8 cellular contexts compared by ENCODE assay signal in genomic region chr16:31404353-31405064, GRCh38. TPM values are rescaled to one million over a fixed set of nuclear protein-coding genes. Genes with fewer than 3 reads are reported as not detected.
A peak's percentile ranks its signal among the peaks of the same experiment; 100 is the strongest.
DNase-seq lines count a peak whose midpoint lies in the region; ATAC-seq, FAIRE-seq and TF ChIP-seq lines count a peak whose summit lies in the region.
"Had no signal": no experiment of that assay in that cellular context is flagged by ENCODE, and none has a peak within 500 bp of the region (broad histone marks: within the 10 kb centered on the region; RNA-seq: fewer than 3 reads in every experiment).

No MANE protein-coding gene starts in this region.

- H3K36me3 ChIP-seq in psoas muscle (ENCODE audit: insufficient read depth in 1 of 2, low read depth in 1 of 2): no peaks in the 10 kb centered on the region

- TF ChIP-seq CTCF in psoas muscle (IDR thresholded peaks at IDR 0.05): no peak

- WGBS in psoas muscle, 3 donors: 55 to 64% (median 60%) methylated on average over 9 of the region's 9 CpGs

- H3K4me3 ChIP-seq in psoas muscle: peak overlapping the region; percentile 46

- H3K27ac ChIP-seq in psoas muscle: no peak overlapping the region

- H3K4me1 ChIP-seq in psoas muscle: no peaks in the 10 kb centered on the region

- no peaks in the 10 kb centered on the region for H3K27me3 ChIP-seq in psoas muscle (ENCODE audit: insufficient read depth in 3 of 3, low read length in 2 of 3)

- intact Hi-C loops in psoas muscle (cut with DNase I): no loop called here

- DNase-seq in H4 (ENCODE audit: low spot score) (peak; percentile 78), RCC 7860 (ENCODE audit: low spot score) (peak; percentile 61), psoas muscle (no peak), NCI-H1092 treated with DMSO at 0.1 percent for 48 hours (lab: John Stamatoyannopoulos, UW) (no peak)
- DNase-seq in central memory CD4-positive, alpha-beta T cell: no peak
- DNase-seq: activated gamma-delta T cell, NCI-H1930 had no signal

- peak in 3 of 4 donors; percentile 41 to 72 (median 44) for ATAC-seq in psoas muscle

- no peak for FAIRE-seq in RCC 7860 (lab: Jason Lieb, UNC)
- FAIRE-seq: endometrium had no signal

- H3K9me3 ChIP-seq in psoas muscle: no peaks in the 10 kb centered on the region

RNA-seq across cellular contexts. Expression of gene ITGAD, which starts 11.4 kb away (rescaled TPM):
- total RNA-seq in H4 (2014; rRNA removed; shearing (Covaris generic)): not detected in 2 replicates
- total RNA-seq in psoas muscle: under 1 TPM in 2 of 4 donors, not detected in 2; 0.07 to 0.42 TPM
- under 1 TPM in 2 of 3 donors, not detected in 1; 0.01 to 0.05 TPM for polyA plus RNA-seq in psoas muscle

RNA-seq across cellular contexts. Expression of gene COX6A2, which starts 23.7 kb away (rescaled TPM):
- total RNA-seq in H4 (2014; rRNA removed; shearing (Covaris generic)): not detected in 2 replicates
- total RNA-seq in psoas muscle: 1,000 to 10,000 TPM; 1,027 to 1,232 (median 1,156) TPM
- 1,000 to 10,000 TPM; 1,633 to 3,792 (median 3,386) TPM for polyA plus RNA-seq in psoas muscle

RNA-seq across cellular contexts. Expression of gene ZNF843, which starts 38.1 kb away (rescaled TPM):
- 0.08 TPM in 1 of 2 replicates, not detected in the other for total RNA-seq in H4 (2014; rRNA removed; shearing (Covaris generic))
- 1 to 10 TPM in 1 of 4 donors, under 1 TPM in 3; 0.32 to 1.8 (median 0.93) TPM for total RNA-seq in psoas muscle
- polyA plus RNA-seq in psoas muscle: 1 to 10 TPM in 1 of 3 donors, under 1 TPM in 2; 0.17 to 1.5 (median 0.30) TPM

RNA-seq across cellular contexts. Expression of gene ITGAX, which starts 49.5 kb away (rescaled TPM):
- total RNA-seq in H4 (2014; rRNA removed; shearing (Covaris generic)): 1.8 and 4.4 TPM in 2 replicates
- total RNA-seq in psoas muscle: 1 to 10 TPM; 1.7 to 2.6 (median 2.1) TPM
- polyA plus RNA-seq in psoas muscle: under 1 TPM; 0.34 to 0.70 (median 0.39) TPM

RNA-seq across cellular contexts. Expression of gene ARMC5, which starts 54.8 kb away (rescaled TPM):
- total RNA-seq in H4 (2014; rRNA removed; shearing (Covaris generic)): 5.2 and 5.5 TPM in 2 replicates
- total RNA-seq in psoas muscle: 10 to 100 TPM; 10.1 to 18.7 (median 13.1) TPM
- polyA plus RNA-seq in psoas muscle: 10 to 100 TPM in 1 of 3 donors, 1 to 10 TPM in 2; 6.5 to 11.7 (median 8.5) TPM

Comparison
In these comparisons a context has a peak if more than half of its experiments do, and no peak if none do; other contexts are left out.
1. DNase-seq: peak in H4 (single experiment) and RCC 7860 (single experiment); none in psoas muscle (0 of 2), NCI-H1092 treated with DMSO at 0.1 percent for 48 hours (single experiment) and central memory CD4-positive, alpha-beta T cell (single experiment).
2. RNA of gene COX6A2, which starts 23.7 kb away (total RNA-seq): 1,027 to 1,232 TPM in psoas muscle; not detected in H4; every median in the first group is over 1,000 times any median in the second.